ENCODE assay signal across 8 cellular contexts in genomic region chr2:144456680-144457079, GRCh38.
A peak's percentile ranks its signal among the peaks of the same experiment; 100 is the strongest.
DNase-seq lines count a peak whose midpoint lies in the region; ATAC-seq, FAIRE-seq and TF ChIP-seq lines count a peak whose summit lies in the region.

No MANE protein-coding gene starts in this region.

- peak; percentile 88 for DNase-seq in astrocyte (ENCODE audit: low read depth)
- no peak for DNase-seq in right lobe of liver
- DNase-seq in RPMI8226: no peak
- DNase-seq in esophagus squamous epithelium (lab: John Stamatoyannopoulos, UW): no peak
- no peak for DNase-seq in uterus

- no peaks in the 10 kb centered on the region for H3K9me3 Mint-ChIP-seq in astrocyte (ENCODE audit: unreplicated experiment)

- 11% methylated on average over 3 of the region's 3 CpGs for WGBS in right lobe of liver (ENCODE audit: insufficient coverage, low coverage, low lambda C conversion rate, missing lambda C conversion rate)
- WGBS in esophagus squamous epithelium, 2 donors: 24 to 33% methylated on average over 3 of the region's 3 CpGs

- FAIRE-seq in astrocyte (lab: Jason Lieb, UNC): peak; percentile 93

- peaks cover 40% of the 10 kb centered on the region for H3K4me1 ChIP-seq in astrocyte (ENCODE audit: insufficient read depth, low read length)
- H3K4me1 ChIP-seq in right lobe of liver: peaks cover 0 to 5% (median 0%) of the 10 kb centered on the region in 4 donors
- H3K4me1 ChIP-seq in esophagus squamous epithelium: peaks cover 0 to 93% (median 44%) of the 10 kb centered on the region in 3 donors
- no peaks in the 10 kb centered on the region for H3K4me1 ChIP-seq in uterus

- H3K36me3 ChIP-seq in astrocyte (ENCODE audit: insufficient read depth, low read length) (no peaks in the 10 kb centered on the region), right lobe of liver (no peaks in the 10 kb centered on the region), esophagus squamous epithelium (no peaks in the 10 kb centered on the region), uterus (no peaks in the 10 kb centered on the region)

- ATAC-seq in GM18519 (IDR thresholded peaks at IDR 0.05; ENCODE audit: low FRiP score, unreplicated experiment) (peak; percentile 43), HG03039 (IDR thresholded peaks at IDR 0.05; ENCODE audit: unreplicated experiment) (peak; percentile 66), right lobe of liver (peak; percentile 62 to 66 (median 64)), HG03159 (IDR thresholded peaks at IDR 0.05; ENCODE audit: unreplicated experiment) (no peak)

- H3K4me3 Mint-ChIP-seq in astrocyte (ENCODE audit: unreplicated experiment): no peak overlapping the region

- H3K27me3 Mint-ChIP-seq in astrocyte (ENCODE audit: low read depth, unreplicated experiment): no peaks in the 10 kb centered on the region

- no peak overlapping the region for H2AFZ ChIP-seq in astrocyte (ENCODE audit: low read depth, low read length)

- H3K36me3 Mint-ChIP-seq in astrocyte (ENCODE audit: low read depth, unreplicated experiment): no peaks in the 10 kb centered on the region

- H3K79me2 ChIP-seq in astrocyte (ENCODE audit: insufficient read depth, low read length): peaks cover 9% of the 10 kb centered on the region

- no peak overlapping the region for H3K4me2 ChIP-seq in astrocyte (ENCODE audit: low read length)

- H3K4me1 Mint-ChIP-seq in astrocyte (ENCODE audit: low read depth, unreplicated experiment): peaks cover 91% of the 10 kb centered on the region

- no peak for TF ChIP-seq CTCF in astrocyte (IDR thresholded peaks at IDR 0.05; ENCODE audit: insufficient read depth, low read depth, low read length)
- no peak for TF ChIP-seq CTCF in right lobe of liver (IDR thresholded peaks at IDR 0.05)
- TF ChIP-seq CTCF in esophagus squamous epithelium (IDR thresholded peaks at IDR 0.05): no peak
- TF ChIP-seq CTCF in uterus (IDR thresholded peaks at IDR 0.05): no peak

- H3K27me3 ChIP-seq in astrocyte (ENCODE audit: insufficient read depth, low read length): no peaks in the 10 kb centered on the region
- H3K27me3 ChIP-seq in right lobe of liver: no peaks in the 10 kb centered on the region
- no peaks in the 10 kb centered on the region for H3K27me3 ChIP-seq in esophagus squamous epithelium
- H3K27me3 ChIP-seq in uterus: no peaks in the 10 kb centered on the region

- TF ChIP-seq POLR2A in right lobe of liver (IDR thresholded peaks at IDR 0.05) (no peak), esophagus squamous epithelium (IDR thresholded peaks at IDR 0.05) (no peak), uterus (IDR thresholded peaks at IDR 0.05) (no peak)

- H3K4me3 ChIP-seq in astrocyte (ENCODE audit: insufficient read depth, low read depth, low read length): no peak overlapping the region
- no peak overlapping the region for H3K4me3 ChIP-seq in right lobe of liver
- no peak overlapping the region for H3K4me3 ChIP-seq in esophagus squamous epithelium
- H3K4me3 ChIP-seq in uterus: no peak overlapping the region

- H3K27ac ChIP-seq in astrocyte (ENCODE audit: low read depth, low read length) (peak overlapping the region; percentile 15), right lobe of liver (peak overlapping the region in 2 of 3 donors; percentile 12 to 35), esophagus squamous epithelium (peak overlapping the region in 2 of 4 donors; percentile 13 to 46), uterus (peak overlapping the region in 1 of 2 donors; percentile 17)

- intact Hi-C loops in right lobe of liver (cut with DNase I): no loop called here
- intact Hi-C loops in esophagus squamous epithelium (cut with DNase I): no loop called here
- intact Hi-C loops in uterus (cut with DNase I; ENCODE audit: low total_unique reads): no loop called here

- peak overlapping the region; percentile 68 for H3K27ac Mint-ChIP-seq in astrocyte (ENCODE audit: unreplicated experiment)

- no peaks in the 10 kb centered on the region for H4K20me1 ChIP-seq in astrocyte (ENCODE audit: insufficient read depth, low read length)

- no peaks in the 10 kb centered on the region for H3K9me3 ChIP-seq in astrocyte (ENCODE audit: insufficient read depth, low read depth, low read length)
- no peaks in the 10 kb centered on the region for H3K9me3 ChIP-seq in right lobe of liver
- H3K9me3 ChIP-seq in esophagus squamous epithelium: no peaks in the 10 kb centered on the region
- H3K9me3 ChIP-seq in uterus: no peaks in the 10 kb centered on the region

- H3K9ac ChIP-seq in astrocyte (ENCODE audit: low read length): no peak overlapping the region
